Comparison of ENCODE assay signal across 18 cellular contexts in the genomic region with DNA sequence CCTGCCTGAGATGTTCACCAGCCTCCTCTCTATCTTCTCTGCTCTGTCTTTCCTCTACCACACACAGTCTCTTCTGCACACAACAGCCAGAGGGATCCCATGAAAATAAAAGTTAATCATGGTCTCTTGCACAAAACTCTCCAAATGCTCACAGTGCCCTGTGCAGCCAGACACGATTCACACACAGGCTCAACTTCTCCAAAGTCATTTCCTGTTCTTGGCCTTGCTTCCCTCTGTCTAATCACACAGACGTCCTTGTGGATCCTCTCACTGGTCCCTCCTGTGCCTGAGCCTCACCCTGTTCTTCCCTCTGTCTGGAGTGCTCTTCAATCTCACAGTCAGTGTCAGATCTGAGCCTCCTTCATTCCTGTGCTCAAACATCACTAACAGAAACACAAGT. TPM values are rescaled to one million over a fixed set of nuclear protein-coding genes. Genes with fewer than 3 reads are reported as not detected.
DNase-seq lines count a peak whose midpoint lies in the region; ATAC-seq, FAIRE-seq and TF ChIP-seq lines count a peak whose summit lies in the region.
"Had no signal": no experiment of that assay in that cellular context is flagged by ENCODE, and none has a peak within 500 bp of the region (broad histone marks: within the 10 kb centered on the region; RNA-seq: fewer than 3 reads in every experiment).

No MANE protein-coding gene starts in this region.

- H3K79me2 ChIP-seq in HepG2 (ENCODE audit: insufficient read depth, low read length): no peaks in the 10 kb centered on the region

- peak overlapping the region; percentile 52 for H3K27ac Mint-ChIP-seq in dendritic cell treated with granulocyte-macrophage colony-stimulating factor and Interleukin-4, amounts not matched to agents 40 ng/mL and 50 ng/mL, for 4 days
- no peak overlapping the region for H3K27ac Mint-ChIP-seq in CD8-positive, alpha-beta memory T cell

- peaks cover 46% of the 10 kb centered on the region for H3K4me1 Mint-ChIP-seq in dendritic cell treated with granulocyte-macrophage colony-stimulating factor and Interleukin-4, amounts not matched to agents 40 ng/mL and 50 ng/mL, for 4 days (ENCODE audit: low read depth)
- H3K4me1 Mint-ChIP-seq in CD8-positive, alpha-beta memory T cell: no peaks in the 10 kb centered on the region
- H3K4me1 Mint-ChIP-seq: CD4-positive, alpha-beta memory T cell had no signal

- no peak for DNase-seq in right lobe of liver
- no peak for DNase-seq in HepG2 (ENCODE audit: low spot score)
- peak; percentile 12 for DNase-seq in NOMO-1 treated with DMSO at 0.1 percent for 48 hours (lab: John Stamatoyannopoulos, UW; ENCODE audit: unreplicated experiment)
- no peak for DNase-seq in inferior parietal cortex (ENCODE audit: extremely low spot score)
- no peak for DNase-seq in CD8-positive, alpha-beta memory T cell
- DNase-seq: CD4-positive, alpha-beta memory T cell; GM23248; MG63; NCI-H1436; NCI-H2029 treated with DMSO at 0.1 percent for 48 hours; NCI-H524 treated with DMSO at 0.1 percent for 48 hours; PC-9; SK-N-SH had no signal

- no peak overlapping the region for H3K9ac ChIP-seq in HepG2 (ENCODE audit: insufficient read depth, low read depth, low read length)
- H3K9ac ChIP-seq: GM23248, KMS-11, SK-N-SH had no signal

- H3K9me3 Mint-ChIP-seq in dendritic cell treated with granulocyte-macrophage colony-stimulating factor and Interleukin-4, amounts not matched to agents 40 ng/mL and 50 ng/mL, for 4 days: peaks cover 9% of the 10 kb centered on the region
- H3K9me3 Mint-ChIP-seq in CD8-positive, alpha-beta memory T cell: no peaks in the 10 kb centered on the region

- BruUV-seq in HepG2 (replicated peaks; lab: Mats Ljungman, UMichigan): no TSS peak

- H3K4me1 ChIP-seq in right lobe of liver (no peaks in the 10 kb centered on the region), HepG2 (ENCODE audit: insufficient read depth, low read length) (no peaks in the 10 kb centered on the region)
- H3K4me1 ChIP-seq in CD8-positive, alpha-beta memory T cell (ENCODE audit: insufficient read depth, low read length): no peaks in the 10 kb centered on the region

- no peaks in the 10 kb centered on the region for H3K36me3 ChIP-seq in right lobe of liver
- no peaks in the 10 kb centered on the region for H3K36me3 ChIP-seq in HepG2 (replicated peaks in 1 of 2; ENCODE audit: control insufficient read depth in 1 of 2, insufficient read depth in 2 of 2, low read length in 2 of 2)
- H3K36me3 ChIP-seq in CD8-positive, alpha-beta memory T cell (ENCODE audit: insufficient read depth, low read length): no peaks in the 10 kb centered on the region
- H3K36me3 ChIP-seq: MG63 had no signal

- H3K27ac ChIP-seq in right lobe of liver (no peak overlapping the region), HepG2 (ENCODE audit: extremely low read length, insufficient read depth, low read length) (no peak overlapping the region)
- H3K27ac ChIP-seq in CD8-positive, alpha-beta memory T cell (ENCODE audit: low read depth, low read length): no peak overlapping the region
- H3K27ac ChIP-seq: GM23248, KMS-11, PC-9 had no signal

- no peaks in the 10 kb centered on the region for H3K36me3 Mint-ChIP-seq in dendritic cell treated with granulocyte-macrophage colony-stimulating factor and Interleukin-4, amounts not matched to agents 40 ng/mL and 50 ng/mL, for 4 days (ENCODE audit: low read depth)
- no peaks in the 10 kb centered on the region for H3K36me3 Mint-ChIP-seq in CD8-positive, alpha-beta memory T cell
- H3K36me3 Mint-ChIP-seq: CD4-positive, alpha-beta memory T cell had no signal

- WGBS in right lobe of liver (ENCODE audit: insufficient coverage, low coverage, low lambda C conversion rate, missing lambda C conversion rate): 17% methylated on average over 2 of the region's 2 CpGs
- 0% methylated on average over 2 of the region's 2 CpGs for WGBS in HepG2 (ENCODE audit: low lambda C conversion rate)

- H3K9me3 ChIP-seq in right lobe of liver: no peaks in the 10 kb centered on the region
- no peaks in the 10 kb centered on the region for H3K9me3 ChIP-seq in HepG2 (ENCODE audit: low read length)
- no peaks in the 10 kb centered on the region for H3K9me3 ChIP-seq in CD8-positive, alpha-beta memory T cell (ENCODE audit: low read length)
- H3K9me3 ChIP-seq: MG63, SK-N-SH had no signal

- TF ChIP-seq POLR2A in right lobe of liver (IDR thresholded peaks at IDR 0.05) (no peak), HepG2 (IDR thresholded peaks at IDR 0.05; ENCODE audit: insufficient read depth in 1 of 2, low read depth in 2 of 2, low read length in 2 of 2) (no peak)

- no peaks in the 10 kb centered on the region for H4K20me1 ChIP-seq in HepG2 (ENCODE audit: insufficient read depth, low read length)

- no peak for TF ChIP-seq CTCF in right lobe of liver (IDR thresholded peaks at IDR 0.05)
- TF ChIP-seq CTCF in HepG2 (CRISPR knock-in tag; IDR thresholded peaks at IDR 0.05): no peak

- no peak overlapping the region for H3K4me3 ChIP-seq in right lobe of liver
- H3K4me3 ChIP-seq in HepG2 (replicated peaks in 1 of 3; ENCODE audit: insufficient read depth in 1 of 3, low read depth in 2 of 3, low read length in 3 of 3): no peak overlapping the region
- H3K4me3 ChIP-seq in CD8-positive, alpha-beta memory T cell (ENCODE audit: low read length): no peak overlapping the region
- H3K4me3 ChIP-seq: GM23248, MG63, PC-9 had no signal

- POLR2A ChIA-PET in HepG2 (lab: Yijun Ruan, JAX): no interaction called here
- POLR2A ChIA-PET in CD8-positive, alpha-beta memory T cell (lab: Charles Lee): no interaction called here

- H3K27me3 Mint-ChIP-seq in dendritic cell treated with granulocyte-macrophage colony-stimulating factor and Interleukin-4, amounts not matched to agents 40 ng/mL and 50 ng/mL, for 4 days: peaks cover 6% of the 10 kb centered on the region
- H3K27me3 Mint-ChIP-seq in CD8-positive, alpha-beta memory T cell: peaks cover 14 to 29% of the 10 kb centered on the region in 2 donors

- TF ChIP-seq RAD21 in HepG2 (CRISPR knock-in tag; IDR thresholded peaks at IDR 0.05): no peak

- no peak overlapping the region for H3K4me3 Mint-ChIP-seq in dendritic cell treated with granulocyte-macrophage colony-stimulating factor and Interleukin-4, amounts not matched to agents 40 ng/mL and 50 ng/mL, for 4 days
- H3K4me3 Mint-ChIP-seq in CD8-positive, alpha-beta memory T cell: no peak overlapping the region
- H3K4me3 Mint-ChIP-seq: CD4-positive, alpha-beta memory T cell had no signal

- intact Hi-C loops in right lobe of liver (cut with DNase I): no loop called here
- intact Hi-C loops in HepG2 (cut with micrococcal nuclease; ENCODE audit: unreplicated experiment): no loop called here
- intact Hi-C loops in dendritic cell treated with granulocyte-macrophage colony-stimulating factor and Interleukin-4, amounts not matched to agents 40 ng/mL and 50 ng/mL, for 4 days (cut with micrococcal nuclease): no loop called here

- ATAC-seq in right lobe of liver: peak in 3 of 4 donors; percentile 46 to 51 (median 47)
- no peak for ATAC-seq in HepG2
- ATAC-seq in GM18907 (IDR thresholded peaks at IDR 0.05; ENCODE audit: unreplicated experiment): no peak
- ATAC-seq in HG02588 (IDR thresholded peaks at IDR 0.05; ENCODE audit: unreplicated experiment): no peak

- H2AFZ ChIP-seq in HepG2 (ENCODE audit: low read length): no peak overlapping the region
- H2AFZ ChIP-seq: GM23248, PC-9 had no signal

- CTCF ChIA-PET in HepG2 (lab: Yijun Ruan, JAX; ENCODE audit: low intra/inter-chr PET ratio, low total read pairs): no interaction called here
- CTCF ChIA-PET in CD8-positive, alpha-beta memory T cell (lab: Charles Lee): no interaction called here

- no peak overlapping the region for H3K4me2 ChIP-seq in HepG2 (ENCODE audit: low read depth, low read length)
- H3K4me2 ChIP-seq: KMS-11, PC-9, SK-N-SH had no signal

- no peaks in the 10 kb centered on the region for H3K27me3 ChIP-seq in right lobe of liver
- peaks cover 0 to 1% of the 10 kb centered on the region in 2 experiments; a peak in 2 of 5 replicates for H3K27me3 ChIP-seq in HepG2 (ENCODE audit: control insufficient read depth in 1 of 2, insufficient read depth in 2 of 2, low read length in 2 of 2)
- H3K27me3 ChIP-seq in CD8-positive, alpha-beta memory T cell (ENCODE audit: insufficient read depth, low read length, poor library complexity, severe bottlenecking): no peaks in the 10 kb centered on the region

- in situ Hi-C loops in HepG2 (cut with HindIII; ENCODE audit: extremely low pct_ligation_motif_present, low pct_unique_long_range_greater_than_20kb): no loop called here

- no peak for FAIRE-seq in HepG2 (lab: Jason Lieb, UNC)

- no peak for TF ChIP-seq EP300 in HepG2 (IDR thresholded peaks at IDR 0.05; ENCODE audit: low read depth in 2 of 2, low read length in 2 of 2)
- no peak for TF ChIP-seq EP300 in HepG2 (CRISPR knock-in tag; IDR thresholded peaks at IDR 0.05; ENCODE audit: borderline replicate concordance)

RNA-seq across cellular contexts. Expression of a gene that starts 7.8 kb away (rescaled TPM):
- under 1 TPM in 5 of 6 experiments, not detected in 1; 0.12 to 0.63 (median 0.33) TPM for total RNA-seq in right lobe of liver
- total RNA-seq in HepG2 (2016; rRNA removed; fragmentation: Illumina TruSeq; extraction: Trizol): not detected in 2 replicates
- total RNA-seq in HepG2 (2016; cell fraction: cytosol; rRNA removed; fragmentation: Illumina TruSeq; extraction: Trizol; ENCODE audit: low read depth): not detected in 2 replicates
- total RNA-seq in HepG2 (2016; cell fraction: insoluble cytoplasmic fraction; rRNA removed; fragmentation: Illumina TruSeq; extraction: Trizol): not detected in 2 replicates
- total RNA-seq in HepG2 (2016; cell fraction: membrane; rRNA removed; fragmentation: Illumina TruSeq; extraction: Trizol): not detected in 2 replicates
- not detected in 2 replicates for total RNA-seq in HepG2 (2016; cell fraction: nucleus; rRNA removed; fragmentation: Illumina TruSeq; extraction: Trizol)
- polyA plus RNA-seq in HepG2 (2011; rRNA removed): not detected in 2 replicates
- not detected in 2 replicates for polyA plus RNA-seq in HepG2 (2011; cell fraction: cytosol; rRNA removed)
- not detected in 2 replicates for polyA plus RNA-seq in HepG2 (2011; cell fraction: nucleus; rRNA removed)
- not detected in 2 replicates for polyA plus RNA-seq in HepG2 (2012)
- not detected in 2 replicates for polyA plus RNA-seq in HepG2 (2016; cell fraction: cytosol; fragmentation: Illumina TruSeq; extraction: Trizol; ENCODE audit: low read depth)
- polyA plus RNA-seq in HepG2 (2016; cell fraction: insoluble cytoplasmic fraction; fragmentation: Illumina TruSeq; extraction: Trizol; ENCODE audit: low read depth): not detected in 2 replicates
- polyA plus RNA-seq in HepG2 (2016; cell fraction: membrane; fragmentation: Illumina TruSeq; extraction: Trizol; ENCODE audit: low read depth): not detected in 2 replicates
- polyA plus RNA-seq in HepG2 (2016; cell fraction: nucleus; fragmentation: Illumina TruSeq; extraction: Trizol; ENCODE audit: insufficient read depth, low read depth): not detected in 2 replicates
- not detected in 2 replicates for polyA minus RNA-seq in HepG2 (2011; rRNA and poly(A)+ RNA removed; ENCODE audit: low replicate concordance)
- polyA minus RNA-seq in HepG2 (2011; cell fraction: cytosol; rRNA and poly(A)+ RNA removed): not detected in 2 replicates
- polyA minus RNA-seq in HepG2 (2011; cell fraction: nucleus; rRNA and poly(A)+ RNA removed): not detected in 2 replicates
- total RNA-seq in CD8-positive, alpha-beta memory T cell: 1 to 10 TPM in 1 of 2 experiments, under 1 TPM in 1; 0.60 to 1.0 TPM
- polyA plus RNA-seq in CD8-positive, alpha-beta memory T cell: 0.31 TPM
- total RNA-seq: A673; CD4-positive, alpha-beta memory T cell; GM23248; PC-9 had no signal
- polyA plus RNA-seq: CD4-positive, alpha-beta memory T cell; GM23248; SK-N-SH had no signal

RNA-seq across cellular contexts. Expression of a gene that starts 15.4 kb away (rescaled TPM):
- total RNA-seq in right lobe of liver (not detected), HepG2 (2016; rRNA removed; fragmentation: Illumina TruSeq; extraction: Trizol) (not detected in 2 replicates)
- total RNA-seq in HepG2 (2016; cell fraction: cytosol; rRNA removed; fragmentation: Illumina TruSeq; extraction: Trizol; ENCODE audit: low read depth): not detected in 2 replicates
- not detected in 2 replicates for total RNA-seq in HepG2 (2016; cell fraction: insoluble cytoplasmic fraction; rRNA removed; fragmentation: Illumina TruSeq; extraction: Trizol)
- total RNA-seq in HepG2 (2016; cell fraction: membrane; rRNA removed; fragmentation: Illumina TruSeq; extraction: Trizol): not detected in 2 replicates
- not detected in 2 replicates for total RNA-seq in HepG2 (2016; cell fraction: nucleus; rRNA removed; fragmentation: Illumina TruSeq; extraction: Trizol)
- not detected in 2 replicates for polyA plus RNA-seq in HepG2 (2011; rRNA removed)
- polyA plus RNA-seq in HepG2 (2011; cell fraction: cytosol; rRNA removed): not detected in 2 replicates
- not detected in 2 replicates for polyA plus RNA-seq in HepG2 (2011; cell fraction: nucleus; rRNA removed)
- not detected in 2 replicates for polyA plus RNA-seq in HepG2 (2012)
- not detected in 2 replicates for polyA plus RNA-seq in HepG2 (2016; cell fraction: cytosol; fragmentation: Illumina TruSeq; extraction: Trizol; ENCODE audit: low read depth)
- not detected in 2 replicates for polyA plus RNA-seq in HepG2 (2016; cell fraction: insoluble cytoplasmic fraction; fragmentation: Illumina TruSeq; extraction: Trizol; ENCODE audit: low read depth)
- polyA plus RNA-seq in HepG2 (2016; cell fraction: membrane; fragmentation: Illumina TruSeq; extraction: Trizol; ENCODE audit: low read depth): not detected in 2 replicates
- polyA plus RNA-seq in HepG2 (2016; cell fraction: nucleus; fragmentation: Illumina TruSeq; extraction: Trizol; ENCODE audit: insufficient read depth, low read depth): not detected in 2 replicates
- polyA minus RNA-seq in HepG2 (2011; rRNA and poly(A)+ RNA removed; ENCODE audit: low replicate concordance): not detected in 2 replicates
- polyA minus RNA-seq in HepG2 (2011; cell fraction: cytosol; rRNA and poly(A)+ RNA removed): not detected in 2 replicates
- polyA minus RNA-seq in HepG2 (2011; cell fraction: nucleus; rRNA and poly(A)+ RNA removed): not detected in 2 replicates
- not detected for total RNA-seq in CD8-positive, alpha-beta memory T cell
- polyA plus RNA-seq in CD8-positive, alpha-beta memory T cell: not detected
- total RNA-seq: A673; CD4-positive, alpha-beta memory T cell; GM23248; PC-9 had no signal
- polyA plus RNA-seq: CD4-positive, alpha-beta memory T cell; GM23248; SK-N-SH had no signal

RNA-seq across cellular contexts. Expression of a gene that starts 35.5 kb away (rescaled TPM):
- total RNA-seq in right lobe of liver (1 to 10 TPM in 1 of 6 experiments, under 1 TPM in 5; 0.31 to 1.4 (median 0.71) TPM), HepG2 (2016; rRNA removed; fragmentation: Illumina TruSeq; extraction: Trizol) (not detected in 2 replicates)
- not detected in 2 replicates for total RNA-seq in HepG2 (2016; cell fraction: cytosol; rRNA removed; fragmentation: Illumina TruSeq; extraction: Trizol; ENCODE audit: low read depth)
- not detected in 2 replicates for total RNA-seq in HepG2 (2016; cell fraction: insoluble cytoplasmic fraction; rRNA removed; fragmentation: Illumina TruSeq; extraction: Trizol)
- total RNA-seq in HepG2 (2016; cell fraction: membrane; rRNA removed; fragmentation: Illumina TruSeq; extraction: Trizol): not detected in 2 replicates
- not detected in 2 replicates for total RNA-seq in HepG2 (2016; cell fraction: nucleus; rRNA removed; fragmentation: Illumina TruSeq; extraction: Trizol)
- not detected in 2 replicates for polyA plus RNA-seq in HepG2 (2011; rRNA removed)
- polyA plus RNA-seq in HepG2 (2011; cell fraction: cytosol; rRNA removed): not detected in 2 replicates
- polyA plus RNA-seq in HepG2 (2011; cell fraction: nucleus; rRNA removed): not detected in 2 replicates
- not detected in 2 replicates for polyA plus RNA-seq in HepG2 (2012)
- not detected in 2 replicates for polyA plus RNA-seq in HepG2 (2016; cell fraction: cytosol; fragmentation: Illumina TruSeq; extraction: Trizol; ENCODE audit: low read depth)
- not detected in 2 replicates for polyA plus RNA-seq in HepG2 (2016; cell fraction: insoluble cytoplasmic fraction; fragmentation: Illumina TruSeq; extraction: Trizol; ENCODE audit: low read depth)
- polyA plus RNA-seq in HepG2 (2016; cell fraction: membrane; fragmentation: Illumina TruSeq; extraction: Trizol; ENCODE audit: low read depth): not detected in 2 replicates
- not detected in 2 replicates for polyA plus RNA-seq in HepG2 (2016; cell fraction: nucleus; fragmentation: Illumina TruSeq; extraction: Trizol; ENCODE audit: insufficient read depth, low read depth)
- not detected in 2 replicates for polyA minus RNA-seq in HepG2 (2011; rRNA and poly(A)+ RNA removed; ENCODE audit: low replicate concordance)
- not detected in 2 replicates for polyA minus RNA-seq in HepG2 (2011; cell fraction: cytosol; rRNA and poly(A)+ RNA removed)
- not detected in 2 replicates for polyA minus RNA-seq in HepG2 (2011; cell fraction: nucleus; rRNA and poly(A)+ RNA removed)
- total RNA-seq in CD8-positive, alpha-beta memory T cell: not detected
- polyA plus RNA-seq in CD8-positive, alpha-beta memory T cell: not detected
- total RNA-seq: A673; CD4-positive, alpha-beta memory T cell; GM23248; PC-9 had no signal
- polyA plus RNA-seq: CD4-positive, alpha-beta memory T cell; GM23248; SK-N-SH had no signal

RNA-seq across cellular contexts. Expression of a gene that starts 37.7 kb away (rescaled TPM):
- total RNA-seq in right lobe of liver: not detected
- total RNA-seq in HepG2 (2016; rRNA removed; fragmentation: Illumina TruSeq; extraction: Trizol): not detected in 2 replicates
- not detected in 2 replicates for total RNA-seq in HepG2 (2016; cell fraction: cytosol; rRNA removed; fragmentation: Illumina TruSeq; extraction: Trizol; ENCODE audit: low read depth)
- not detected in 2 replicates for total RNA-seq in HepG2 (2016; cell fraction: insoluble cytoplasmic fraction; rRNA removed; fragmentation: Illumina TruSeq; extraction: Trizol)
- total RNA-seq in HepG2 (2016; cell fraction: membrane; rRNA removed; fragmentation: Illumina TruSeq; extraction: Trizol): not detected in 2 replicates
- total RNA-seq in HepG2 (2016; cell fraction: nucleus; rRNA removed; fragmentation: Illumina TruSeq; extraction: Trizol): not detected in 2 replicates
- not detected in 2 replicates for polyA plus RNA-seq in HepG2 (2011; rRNA removed)
- not detected in 2 replicates for polyA plus RNA-seq in HepG2 (2011; cell fraction: cytosol; rRNA removed)
- not detected in 2 replicates for polyA plus RNA-seq in HepG2 (2011; cell fraction: nucleus; rRNA removed)
- not detected in 2 replicates for polyA plus RNA-seq in HepG2 (2012)
- not detected in 2 replicates for polyA plus RNA-seq in HepG2 (2016; cell fraction: cytosol; fragmentation: Illumina TruSeq; extraction: Trizol; ENCODE audit: low read depth)
- polyA plus RNA-seq in HepG2 (2016; cell fraction: insoluble cytoplasmic fraction; fragmentation: Illumina TruSeq; extraction: Trizol; ENCODE audit: low read depth): not detected in 2 replicates
- polyA plus RNA-seq in HepG2 (2016; cell fraction: membrane; fragmentation: Illumina TruSeq; extraction: Trizol; ENCODE audit: low read depth): not detected in 2 replicates
- not detected in 2 replicates for polyA plus RNA-seq in HepG2 (2016; cell fraction: nucleus; fragmentation: Illumina TruSeq; extraction: Trizol; ENCODE audit: insufficient read depth, low read depth)
- not detected in 2 replicates for polyA minus RNA-seq in HepG2 (2011; rRNA and poly(A)+ RNA removed; ENCODE audit: low replicate concordance)
- not detected in 2 replicates for polyA minus RNA-seq in HepG2 (2011; cell fraction: cytosol; rRNA and poly(A)+ RNA removed)
- not detected in 2 replicates for polyA minus RNA-seq in HepG2 (2011; cell fraction: nucleus; rRNA and poly(A)+ RNA removed)
- not detected for total RNA-seq in CD8-positive, alpha-beta memory T cell
- not detected for polyA plus RNA-seq in CD8-positive, alpha-beta memory T cell
- total RNA-seq: A673; CD4-positive, alpha-beta memory T cell; GM23248; PC-9 had no signal
- polyA plus RNA-seq: GM23248, SK-N-SH had no signal

Comparison
In these comparisons a context has a peak if more than half of its experiments do, and no peak if none do; other contexts are left out.
1. ATAC-seq: peak in right lobe of liver (3 of 4); none in HepG2 (single experiment), GM18907 (single experiment) and HG02588 (single experiment).